34 cellular contexts compared by ENCODE assay signal in genomic region chr16:72055911-72056310, GRCh38. TPM values are rescaled to one million over a fixed set of nuclear protein-coding genes. Genes with fewer than 3 reads are reported as not detected.
"Had no signal": no experiment of that assay in that cellular context is flagged by ENCODE, and none has a peak within 500 bp of the region (broad histone marks: within the 10 kb centered on the region; RNA-seq: fewer than 3 reads in every experiment).

No MANE protein-coding gene starts in this region.

- H3K36me3 ChIP-seq: brain microvascular endothelial cell, Peyer's patch, SJSA1 had no signal

- H3K9me3 ChIP-seq: Peyer's patch, SJSA1, SK-N-SH had no signal

- H3K27ac ChIP-seq: brain microvascular endothelial cell, KMS-11, Peyer's patch, SJSA1, VCaP had no signal

- H3K27me3 ChIP-seq: brain microvascular endothelial cell, Peyer's patch had no signal

- ATAC-seq: activated naive CD4-positive, alpha-beta T cell treated with anti-CD3 and anti-CD28 coated beads, Interleukin-2, amount 50 U/mL, for 72 hours; activated T-cell treated with anti-CD3 and anti-CD28 coated beads, Interleukin-2, amount 50 U/mL, for 4 hours; PC-3 had no signal

- H3K4me3 ChIP-seq: Peyer's patch, SJSA1 had no signal

- H3K4me1 ChIP-seq: Peyer's patch, SJSA1 had no signal

- DNase-seq: activated B cell treated with CpG ODN at 0.5 μM for 24 hours; activated CD4-positive, alpha-beta memory T cell treated with anti-CD3 and anti-CD28 coated beads for 36 hours; activated CD4-positive, alpha-beta T cell treated with anti-CD3 and anti-CD28 coated beads for 4 hours; activated CD4-positive, alpha-beta T cell treated with anti-CD3 and anti-CD28 coated beads, Interleukin-2, amount 50 U/mL, for 1 hour; activated CD4-positive, CD25-positive, alpha-beta regulatory T cell treated with anti-CD3 and anti-CD28 coated beads, Interleukin-2, amount 50 U/mL, for 72 hours; activated CD8-positive, alpha-beta memory T cell treated with anti-CD3 and anti-CD28 coated beads, Interleukin-2, amount 50 U/mL, for 4 hours; activated gamma-delta T cell treated with Interleukin-2 at 50 U/mL for 16 hours; activated naive CD4-positive, alpha-beta T cell treated with anti-CD3 and anti-CD28 coated beads for 36 hours; activated T-cell treated with anti-CD3 and anti-CD28 coated beads for 4 hours; activated T-cell treated with anti-CD3 and anti-CD28 coated beads, Interleukin-2, amount 50 U/mL, for 4 hours; amniotic stem cell; aorta; brain microvascular endothelial cell; MM.1S; MV-4-11; NCI-H1092; NCI-H1436 treated with DMSO at 0.1 percent for 48 hours; NCI-H1694 treated with DMSO at 0.1 percent for 48 hours; NCI-H2029 treated with DMSO at 0.1 percent for 48 hours; NCI-H2107; NCI-H2171; NCI-H524; NK-92 treated with Interleukin-12 subunit alpha and Interleukin-12 subunit beta, amount 100 ng/mL, for 24 hours; PC-3; Peyer's patch; RPMI8226; SHP77 treated with DMSO at 0.1 percent for 48 hours; SK-N-SH had no signal

RNA-seq across cellular contexts. Expression of gene HP, which starts 1.6 kb away (rescaled TPM):
- total RNA-seq: activated B cell treated with CpG ODN at 0.5 μM for 24 hours; activated CD4-positive, alpha-beta memory T cell treated with anti-CD3 and anti-CD28 coated beads for 36 hours; activated naive CD4-positive, alpha-beta T cell treated with anti-CD3 and anti-CD28 coated beads for 36 hours; activated naive CD4-positive, alpha-beta T cell treated with anti-CD3 and anti-CD28 coated beads, Interleukin-2, amount 50 U/mL, for 72 hours; activated T-helper 1 cell treated with anti-CD3 and anti-CD28 coated beads, Interleukin-12 subunit alpha, Interleukin-12 subunit beta, Interleukin-2, Interleukin-4 antibody, amounts not matched to agents 30 ng/mL and 10 ng/mL and 1 ng/mL, durations not matched to agents 14 hours and 24 hours and 36 hours; LHCN-M2; PC-3; Peyer's patch had no signal
- polyA plus RNA-seq: SK-N-SH had no signal

RNA-seq across cellular contexts. Expression of gene HPR, which starts 7.1 kb away (rescaled TPM):
- total RNA-seq: activated B cell treated with CpG ODN at 0.5 μM for 24 hours; activated CD4-positive, alpha-beta memory T cell treated with anti-CD3 and anti-CD28 coated beads for 36 hours; activated naive CD4-positive, alpha-beta T cell treated with anti-CD3 and anti-CD28 coated beads for 36 hours; activated naive CD4-positive, alpha-beta T cell treated with anti-CD3 and anti-CD28 coated beads, Interleukin-2, amount 50 U/mL, for 72 hours; activated T-cell treated with anti-CD3 and anti-CD28 coated beads, Interleukin-2, amount 50 U/mL, for 4 hours; activated T-helper 1 cell treated with anti-CD3 and anti-CD28 coated beads, Interleukin-12 subunit alpha, Interleukin-12 subunit beta, Interleukin-2, Interleukin-4 antibody, amounts not matched to agents 30 ng/mL and 10 ng/mL and 1 ng/mL, durations not matched to agents 14 hours and 24 hours and 36 hours; LHCN-M2; PC-3; Peyer's patch; SJSA1 had no signal
- polyA plus RNA-seq: SK-N-SH had no signal
